Comparison of ENCODE assay signal across 17 cellular contexts in the genomic region with DNA sequence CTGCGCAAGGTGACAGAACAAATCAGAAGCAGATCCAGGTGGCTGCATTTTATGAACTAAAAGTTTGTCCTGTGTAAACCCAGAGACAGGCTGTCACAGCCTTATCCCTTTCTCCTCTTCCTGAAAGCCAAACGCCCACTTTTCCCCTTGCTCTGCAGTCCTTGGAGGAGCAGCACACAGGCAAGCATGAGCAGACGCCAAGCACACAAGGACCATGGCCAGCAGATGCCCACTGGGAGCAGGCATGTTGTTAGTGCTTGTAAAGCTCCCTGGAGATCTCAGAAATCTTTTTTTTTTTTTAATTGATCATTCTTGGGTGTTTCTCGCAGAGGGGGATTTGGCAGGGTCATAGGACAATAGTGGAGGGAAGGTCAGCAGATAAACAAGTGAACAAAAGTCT. TPM values are rescaled to one million over a fixed set of nuclear protein-coding genes. Genes with fewer than 3 reads are reported as not detected.
"Had no signal": no experiment of that assay in that cellular context is flagged by ENCODE, and none has a peak within 500 bp of the region (broad histone marks: within the 10 kb centered on the region; RNA-seq: fewer than 3 reads in every experiment).

No MANE protein-coding gene starts in this region.

- ATAC-seq: activated CD4-positive, alpha-beta T cell treated with anti-CD3 and anti-CD28 coated beads for 36 hours; left colon; right cardiac atrium; WTC11 had no signal

- DNase-seq: activated CD4-positive, alpha-beta T cell treated with anti-CD3 and anti-CD28 coated beads for 36 hours; activated CD4-positive, alpha-beta T cell treated with anti-CD3 and anti-CD28 coated beads, Interleukin-2, amount 50 U/mL, for 48 hours; activated T-cell treated with anti-CD3 and anti-CD28 coated beads for 4 hours; caudate nucleus; dorsolateral prefrontal cortex; foreskin melanocyte; islet precursor cell; left colon; midbrain; right cardiac atrium; stimulated activated CD4-positive, alpha-beta T cell treated with anti-CD3 and anti-CD28 coated beads, Interleukin-2, amount 100 ng/mL, for 24 hours; stimulated activated naive CD4-positive, alpha-beta T cell treated with Interleukin-2 at 50 U/mL for 16 hours; tibial artery; uterus had no signal

- H3K27me3 ChIP-seq: dorsolateral prefrontal cortex, tibial artery, uterus had no signal

- H3K36me3 ChIP-seq: tibial artery, uterus had no signal

- H3K4me3 ChIP-seq: dorsolateral prefrontal cortex, lung, tibial artery, uterus had no signal

- H3K27ac ChIP-seq: dorsolateral prefrontal cortex, tibial artery, uterus had no signal

- H3K9me3 ChIP-seq: tibial artery, uterus had no signal

- H3K4me1 ChIP-seq: tibial artery, uterus had no signal

RNA-seq across cellular contexts. Expression of a gene that starts 11.5 kb away (rescaled TPM):
- total RNA-seq: epithelial cell of proximal tubule had no signal
